ENCODE assay signal across 1 cellular context in the genomic region with DNA sequence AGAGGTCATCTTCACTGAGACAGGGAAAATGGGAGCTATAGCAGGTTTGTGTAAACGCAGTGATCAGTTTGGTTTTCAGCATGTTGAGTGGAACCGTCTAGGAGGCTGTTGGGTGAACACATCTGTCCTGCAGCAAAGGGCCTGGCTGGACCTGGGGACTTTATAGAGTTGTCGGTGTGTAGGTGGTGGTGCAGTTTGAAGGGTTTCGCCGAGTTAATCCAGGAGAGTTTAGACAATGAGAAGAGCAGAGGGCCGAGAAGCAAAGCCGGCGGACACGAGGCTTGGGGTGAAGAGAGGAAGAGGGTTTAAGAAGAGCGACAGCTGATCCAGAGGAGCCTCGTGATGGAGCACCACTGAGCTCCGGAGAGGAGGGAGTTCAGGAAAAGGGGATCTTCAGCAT.
A peak's percentile ranks its signal among the peaks of the same experiment; 100 is the strongest.
TF ChIP-seq lines count a peak whose summit lies in the region.

No MANE protein-coding gene starts in this region.

TF ChIP-seq in K562, 482 proteins besides CTCF, POLR2A, EP300 and RAD21:
- TF ChIP-seq SUPT5H (IDR thresholded peaks at IDR 0.05), result 0 out of 2 replicates have a peak, but pooled peaks have one; percentile 49
- TF ChIP-seq NFRKB (IDR thresholded peaks at IDR 0.05; ENCODE audit: low read depth), result no peak
